In the genomic region with DNA sequence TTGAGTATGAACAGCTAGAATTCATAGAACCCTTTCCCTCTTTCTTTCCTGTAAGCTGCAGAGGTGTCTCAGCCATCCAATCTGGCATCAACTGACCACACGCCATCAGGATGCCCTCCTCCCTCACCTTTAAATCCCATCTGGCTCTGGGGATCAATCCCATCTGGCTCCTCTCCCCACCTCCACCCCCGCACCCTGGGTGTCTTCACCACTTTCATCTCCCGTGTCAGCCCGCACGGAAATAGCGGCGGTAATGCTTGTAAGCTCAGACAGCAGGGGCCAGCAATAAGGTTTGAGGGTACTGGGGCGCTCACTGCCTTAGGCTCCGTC, we compare ENCODE assay signal across 8 cellular contexts. TPM values are rescaled to one million over a fixed set of nuclear protein-coding genes. Genes with fewer than 3 reads are reported as not detected.
DNase-seq lines count a peak whose midpoint lies in the region; ATAC-seq, FAIRE-seq and TF ChIP-seq lines count a peak whose summit lies in the region.

No MANE protein-coding gene starts in this region.

- peak overlapping the region; percentile 66 for H3K4me3 ChIP-seq in WERI-Rb-1 (ENCODE audit: low read depth, low read length)
- peak overlapping the region; percentile 68 to 84 for H3K4me3 ChIP-seq in esophagus (ENCODE audit: low read depth in 1 of 2, low read length in 2 of 2)
- peak overlapping the region; percentile 56 to 74 (median 60) for H3K4me3 ChIP-seq in sigmoid colon

- H3K27ac ChIP-seq in WERI-Rb-1 (peak overlapping the region; percentile 96), esophagus (ENCODE audit: low read depth in 2 of 2, low read length in 1 of 2) (peak overlapping the region; percentile 90 to 91), sigmoid colon (peak overlapping the region; percentile 79 to 87 (median 84))

- intact Hi-C loops in sigmoid colon (cut with DNase I): loop anchor here (2.0 to 5.0 kb wide), 3 partner anchors 26 to 76 kb away; a partner anchor contains a TSS

- ATAC-seq in HG03354 (IDR thresholded peaks at IDR 0.05; ENCODE audit: poor library complexity, severe bottlenecking, unreplicated experiment): no peak

- TF ChIP-seq CTCF in WERI-Rb-1 (IDR thresholded peaks at IDR 0.05; ENCODE audit: low read depth, low read length) (no peak), sigmoid colon (IDR thresholded peaks at IDR 0.05) (no peak), D721Med (IDR thresholded peaks at IDR 0.05; ENCODE audit: insufficient read depth, missing control alignments) (no peak)

- H3K27me3 ChIP-seq in WERI-Rb-1 (ENCODE audit: insufficient read depth, low read depth, severe bottlenecking) (peaks cover 3% of the 10 kb centered on the region), esophagus (ENCODE audit: control insufficient read depth in 1 of 2, insufficient read depth in 2 of 2, low read length in 2 of 2) (no peaks in the 10 kb centered on the region), sigmoid colon (no peaks in the 10 kb centered on the region)

- H3K36me3 ChIP-seq in WERI-Rb-1 (peaks cover 41% of the 10 kb centered on the region), esophagus (ENCODE audit: control insufficient read depth in 2 of 2, insufficient read depth in 2 of 2, low read length in 1 of 2) (peaks cover 10 to 19% of the 10 kb centered on the region in 2 donors), sigmoid colon (peaks cover 0 to 30% (median 7%) of the 10 kb centered on the region in 4 donors)

- no peaks in the 10 kb centered on the region for H3K9me3 ChIP-seq in WERI-Rb-1 (ENCODE audit: severe bottlenecking)
- H3K9me3 ChIP-seq in esophagus (ENCODE audit: control insufficient read depth in 2 of 2, insufficient read depth in 1 of 2, low read depth in 1 of 2, low read length in 1 of 2): no peaks in the 10 kb centered on the region
- no peaks in the 10 kb centered on the region for H3K9me3 ChIP-seq in sigmoid colon

- 8 to 9% methylated on average over 9 of the region's 9 CpGs for WGBS in esophagus, 2 donors
- 2 to 8% methylated on average over 9 of the region's 9 CpGs for WGBS in sigmoid colon, 2 donors

- TF ChIP-seq POLR2A in sigmoid colon (IDR thresholded peaks at IDR 0.05): no peak

- no peak for FAIRE-seq in D721Med (lab: Jason Lieb, UNC)

- no peak for TF ChIP-seq EP300 in sigmoid colon (IDR thresholded peaks at IDR 0.05)

- DNase-seq in NCI-H1417 (lab: John Stamatoyannopoulos, UW) (peak in 2 of 3 experiments; percentile 36 to 60), NCI-H1417 treated with DMSO at 0.1 percent for 48 hours (lab: John Stamatoyannopoulos, UW) (no peak), WERI-Rb-1 (peak; percentile 90), sigmoid colon (no peak), DMS79 treated with DMSO at 0.1 percent for 48 hours (lab: John Stamatoyannopoulos, UW) (no peak), D721Med (ENCODE audit: insufficient read length, low spot score) (no peak)

- H3K4me1 ChIP-seq in esophagus (ENCODE audit: control insufficient read depth in 2 of 2, insufficient read depth in 2 of 2, low read length in 1 of 2) (peaks cover 13 to 36% of the 10 kb centered on the region in 2 donors), sigmoid colon (peaks cover 0 to 60% (median 52%) of the 10 kb centered on the region in 4 donors)

RNA-seq across cellular contexts. Expression of a gene that starts 0.5 kb away (rescaled TPM):
- polyA plus RNA-seq in esophagus (under 1 TPM in 1 of 2 donors, not detected in 1; 0.02 TPM), sigmoid colon (not detected)
- total RNA-seq in sigmoid colon: not detected

RNA-seq across cellular contexts. Expression of a gene that starts 1.2 kb away (rescaled TPM):
- polyA plus RNA-seq in esophagus (100 to 1,000 TPM in 1 of 2 donors, 10 to 100 TPM in 1; 89.0 to 161 TPM), sigmoid colon (10 to 100 TPM; 74.4 to 95.4 (median 76.9) TPM)
- 100 to 1,000 TPM in 1 of 4 donors, 10 to 100 TPM in 3; 47.1 to 109 (median 55.0) TPM for total RNA-seq in sigmoid colon

RNA-seq across cellular contexts. Expression of a gene that starts 7.3 kb away (rescaled TPM):
- polyA plus RNA-seq in esophagus: 10 to 100 TPM; 20.4 to 33.3 TPM
- 10 to 100 TPM; 12.2 to 19.9 (median 18.2) TPM for total RNA-seq in sigmoid colon
- 10 to 100 TPM; 45.3 to 61.7 (median 57.1) TPM for polyA plus RNA-seq in sigmoid colon

RNA-seq across cellular contexts. Expression of a gene that starts 7.3 kb away (rescaled TPM):
- 1 to 10 TPM; 1.6 to 1.9 TPM for polyA plus RNA-seq in esophagus
- 10 to 100 TPM in 1 of 4 donors, 1 to 10 TPM in 3; 6.9 to 26.0 (median 8.2) TPM for total RNA-seq in sigmoid colon
- polyA plus RNA-seq in sigmoid colon: 1 to 10 TPM; 2.1 to 4.3 (median 3.6) TPM

RNA-seq across cellular contexts. Expression of a gene that starts 22.9 kb away (rescaled TPM):
- polyA plus RNA-seq in esophagus (10 to 100 TPM; 20.4 to 40.7 TPM), sigmoid colon (10 to 100 TPM in 1 of 3 donors, 1 to 10 TPM in 2; 9.0 to 36.9 (median 9.7) TPM)
- 10 to 100 TPM; 28.1 to 52.6 (median 41.1) TPM for total RNA-seq in sigmoid colon

Comparison
In these comparisons a context has a peak if more than half of its experiments do, and no peak if none do; other contexts are left out.
1. DNase-seq: peak in NCI-H1417 (2 of 3) and WERI-Rb-1 (single experiment); none in NCI-H1417 treated with DMSO at 0.1 percent for 48 hours (single experiment), sigmoid colon (single experiment), DMS79 treated with DMSO at 0.1 percent for 48 hours (single experiment) and D721Med (single experiment).
2. Peak in every context shown above with its lines, with median percentiles within 50 percentile points of each other: H3K27ac ChIP-seq and H3K4me3 ChIP-seq.